12 cellular contexts compared by ENCODE assay signal in the genomic region with DNA sequence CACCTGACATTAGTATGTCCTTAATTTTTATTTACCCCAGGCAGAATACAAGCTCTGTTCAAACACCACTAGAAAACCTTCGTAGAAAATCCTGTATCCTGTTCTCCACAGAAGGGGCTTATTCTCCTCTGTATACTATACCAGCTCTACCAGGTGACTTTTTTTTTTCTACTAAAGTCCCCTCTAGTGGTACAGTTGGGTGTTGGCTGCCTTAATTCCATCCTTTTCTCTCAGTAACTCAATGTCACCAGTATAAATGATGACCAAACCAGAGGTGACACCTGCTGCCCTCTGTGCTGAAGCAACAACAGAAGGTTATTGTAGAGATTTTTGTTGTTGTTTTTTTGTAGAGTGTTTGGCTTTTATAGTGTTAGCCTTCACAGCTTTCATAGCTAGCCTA.
A peak's percentile ranks its signal among the peaks of the same experiment; 100 is the strongest.
DNase-seq lines count a peak whose midpoint lies in the region; ATAC-seq and TF ChIP-seq lines count a peak whose summit lies in the region.
"Had no signal": no experiment of that assay in that cellular context is flagged by ENCODE, and none has a peak within 500 bp of the region (broad histone marks: within the 10 kb centered on the region; RNA-seq: fewer than 3 reads in every experiment).

No MANE protein-coding gene starts in this region.

- no peaks in the 10 kb centered on the region for H3K4me1 ChIP-seq in CD8-positive, alpha-beta memory T cell (ENCODE audit: insufficient read depth, low read length)
- H3K4me1 ChIP-seq: Peyer's patch had no signal

- peak; percentile 15 for DNase-seq in DMS 273 (lab: John Stamatoyannopoulos, UW; ENCODE audit: unreplicated experiment)
- no peak for DNase-seq in DMS 273 treated with DMSO at 0.1 percent for 48 hours (lab: John Stamatoyannopoulos, UW)
- DNase-seq in epithelial cell of proximal tubule (ENCODE audit: low read depth), result no peak
- no peak for DNase-seq in CD8-positive, alpha-beta memory T cell
- DNase-seq in stimulated activated effector memory CD8-positive, alpha-beta T cell treated with anti-CD3 and anti-CD28 coated beads, Interleukin-12 subunit alpha, Interleukin-12 subunit beta, amount 100 ng/mL, for 72 hours (ENCODE audit: low spot score in 2 of 2), result no peak
- DNase-seq in erythroblast (lab: John Stamatoyannopoulos, UW), result no peak
- DNase-seq: activated CD8-positive, alpha-beta memory T cell treated with anti-CD3 and anti-CD28 coated beads, Interleukin-2, amount 50 U/mL, for 4 hours; Peyer's patch had no signal

- TF ChIP-seq CTCF in LNCAP (IDR thresholded peaks at IDR 0.05) (0 out of 2 replicates have a peak, but pooled peaks have one; percentile 23), epithelial cell of proximal tubule (conservative IDR thresholded peaks at IDR 0.05; ENCODE audit: low read depth, low read length) (peak; percentile 45)

- TF ChIP-seq POLR2A in erythroblast (IDR thresholded peaks at IDR 0.05; ENCODE audit: low read length), result no peak

- POLR2A ChIA-PET in CD8-positive, alpha-beta memory T cell (lab: Charles Lee), result no interaction called here

- H3K4me3 Mint-ChIP-seq in CD8-positive, alpha-beta memory T cell, result no peak overlapping the region
- H3K4me3 Mint-ChIP-seq in stimulated activated effector memory CD8-positive, alpha-beta T cell treated with anti-CD3 and anti-CD28 coated beads, Interleukin-12 subunit alpha, Interleukin-12 subunit beta, amount 100 ng/mL, for 72 hours, result no peak overlapping the region
- H3K4me3 Mint-ChIP-seq: central memory CD8-positive, alpha-beta T cell had no signal

- ATAC-seq in HG02588 (IDR thresholded peaks at IDR 0.05; ENCODE audit: unreplicated experiment), result peak; percentile 57
- no peak for ATAC-seq in stimulated activated effector memory CD8-positive, alpha-beta T cell treated with anti-CD3 and anti-CD28 coated beads, Interleukin-12 subunit alpha, Interleukin-12 subunit beta, amount 100 ng/mL, for 72 hours

- no peaks in the 10 kb centered on the region for H3K27me3 ChIP-seq in CD8-positive, alpha-beta memory T cell (ENCODE audit: insufficient read depth, low read length, poor library complexity, severe bottlenecking)
- H3K27me3 ChIP-seq: Peyer's patch had no signal

- no peaks in the 10 kb centered on the region for H3K9me3 ChIP-seq in CD8-positive, alpha-beta memory T cell (ENCODE audit: low read length)
- H3K9me3 ChIP-seq: Peyer's patch had no signal

- no peak overlapping the region for H3K27ac Mint-ChIP-seq in CD8-positive, alpha-beta memory T cell
- H3K27ac Mint-ChIP-seq in stimulated activated effector memory CD8-positive, alpha-beta T cell treated with anti-CD3 and anti-CD28 coated beads, Interleukin-12 subunit alpha, Interleukin-12 subunit beta, amount 100 ng/mL, for 72 hours, result no peak overlapping the region

- H3K4me1 Mint-ChIP-seq in CD8-positive, alpha-beta memory T cell, result no peaks in the 10 kb centered on the region
- H3K4me1 Mint-ChIP-seq in stimulated activated effector memory CD8-positive, alpha-beta T cell treated with anti-CD3 and anti-CD28 coated beads, Interleukin-12 subunit alpha, Interleukin-12 subunit beta, amount 100 ng/mL, for 72 hours, result no peaks in the 10 kb centered on the region
- H3K4me1 Mint-ChIP-seq: central memory CD8-positive, alpha-beta T cell had no signal

- H3K27me3 Mint-ChIP-seq in CD8-positive, alpha-beta memory T cell, result no peaks in the 10 kb centered on the region
- H3K27me3 Mint-ChIP-seq: central memory CD8-positive, alpha-beta T cell had no signal

- CTCF ChIA-PET in CD8-positive, alpha-beta memory T cell (lab: Charles Lee), result no interaction called here

- no peak overlapping the region for H3K4me3 ChIP-seq in epithelial cell of proximal tubule (ENCODE audit: low read depth, low read length)
- H3K4me3 ChIP-seq in CD8-positive, alpha-beta memory T cell (ENCODE audit: low read length), result no peak overlapping the region
- H3K4me3 ChIP-seq: Peyer's patch had no signal

- H3K9me3 Mint-ChIP-seq in CD8-positive, alpha-beta memory T cell, result peaks cover 3 to 19% (median 8%) of the 10 kb centered on the region in 5 donors
- peaks cover 11% of the 10 kb centered on the region for H3K9me3 Mint-ChIP-seq in stimulated activated effector memory CD8-positive, alpha-beta T cell treated with anti-CD3 and anti-CD28 coated beads, Interleukin-12 subunit alpha, Interleukin-12 subunit beta, amount 100 ng/mL, for 72 hours

- H3K27ac ChIP-seq in CD8-positive, alpha-beta memory T cell (ENCODE audit: low read depth, low read length), result no peak overlapping the region
- H3K27ac ChIP-seq: 22Rv1, Peyer's patch had no signal

- no peaks in the 10 kb centered on the region for H3K36me3 Mint-ChIP-seq in CD8-positive, alpha-beta memory T cell
- H3K36me3 Mint-ChIP-seq in stimulated activated effector memory CD8-positive, alpha-beta T cell treated with anti-CD3 and anti-CD28 coated beads, Interleukin-12 subunit alpha, Interleukin-12 subunit beta, amount 100 ng/mL, for 72 hours, result no peaks in the 10 kb centered on the region

- no peaks in the 10 kb centered on the region for H3K36me3 ChIP-seq in CD8-positive, alpha-beta memory T cell (ENCODE audit: insufficient read depth, low read length)
- H3K36me3 ChIP-seq: Peyer's patch had no signal
